1 cellular context compared by ENCODE assay signal in the genomic region with DNA sequence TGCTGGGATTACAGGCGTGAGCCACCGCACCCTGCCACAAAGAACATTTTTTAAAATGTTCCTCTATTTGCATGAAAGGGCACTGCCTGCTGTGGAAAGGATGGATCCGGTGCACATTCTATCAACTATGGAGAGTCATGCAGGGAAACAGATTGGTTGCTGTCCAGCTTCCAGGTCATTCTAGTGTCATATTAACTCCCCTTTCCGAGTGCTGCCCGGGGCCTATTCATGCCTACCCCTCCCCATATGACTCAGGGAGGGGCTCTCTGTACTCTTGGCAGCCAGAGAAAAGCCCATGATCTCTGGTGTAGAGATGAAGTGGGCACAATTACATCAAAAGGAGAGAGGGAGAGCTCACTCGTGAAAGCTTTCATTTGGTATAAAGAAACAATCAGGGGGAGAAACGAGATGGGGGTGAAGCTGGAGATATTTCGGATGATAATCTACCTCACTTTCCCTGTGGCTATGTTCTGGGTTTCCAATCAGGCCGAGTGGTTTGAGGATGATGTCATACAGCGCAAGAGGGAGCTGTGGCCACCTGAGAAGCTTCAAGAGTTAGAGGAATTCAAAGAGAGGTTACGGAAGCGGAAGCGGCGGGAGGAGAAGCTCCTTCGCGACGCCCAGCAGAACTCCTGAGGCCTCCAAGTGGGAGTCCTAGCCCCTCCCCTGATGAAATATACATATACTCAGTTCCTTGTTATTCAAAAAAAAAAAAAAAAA.
TF ChIP-seq lines count a peak whose summit lies in the region.

No MANE protein-coding gene starts in this region.

TF ChIP-seq in WTC11, 78 proteins besides CTCF, POLR2A, EP300 and RAD21 (continued from another document):
- TF ChIP-seq, protein P1, sequence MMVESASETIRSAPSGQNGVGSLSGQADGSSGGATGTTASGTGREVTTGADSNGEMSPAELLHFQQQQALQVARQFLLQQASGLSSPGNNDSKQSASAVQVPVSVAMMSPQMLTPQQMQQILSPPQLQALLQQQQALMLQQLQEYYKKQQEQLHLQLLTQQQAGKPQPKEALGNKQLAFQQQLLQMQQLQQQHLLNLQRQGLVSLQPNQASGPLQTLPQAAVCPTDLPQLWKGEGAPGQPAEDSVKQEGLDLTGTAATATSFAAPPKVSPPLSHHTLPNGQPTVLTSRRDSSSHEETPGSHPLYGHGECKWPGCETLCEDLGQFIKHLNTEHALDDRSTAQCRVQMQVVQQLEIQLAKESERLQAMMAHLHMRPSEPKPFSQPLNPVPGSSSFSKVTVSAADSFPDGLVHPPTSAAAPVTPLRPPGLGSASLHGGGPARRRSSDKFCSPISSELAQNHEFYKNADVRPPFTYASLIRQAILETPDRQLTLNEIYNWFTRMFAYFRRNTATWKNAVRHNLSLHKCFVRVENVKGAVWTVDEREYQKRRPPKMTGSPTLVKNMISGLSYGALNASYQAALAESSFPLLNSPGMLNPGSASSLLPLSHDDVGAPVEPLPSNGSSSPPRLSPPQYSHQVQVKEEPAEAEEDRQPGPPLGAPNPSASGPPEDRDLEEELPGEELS (CRISPR knock-in tag; IDR thresholded peaks at IDR 0.05): no peak
- TF ChIP-seq ARID4B (CRISPR knock-in tag; IDR thresholded peaks at IDR 0.05; ENCODE audit: borderline replicate concordance) (no peak), FOXJ3 (CRISPR knock-in tag; IDR thresholded peaks at IDR 0.05; ENCODE audit: borderline replicate concordance) (no peak), GTF2I (CRISPR knock-in tag; conservative IDR thresholded peaks at IDR 0.05) (no peak), ERG (CRISPR knock-in tag; IDR thresholded peaks at IDR 0.05) (no peak)
- TF ChIP-seq, protein P2, sequence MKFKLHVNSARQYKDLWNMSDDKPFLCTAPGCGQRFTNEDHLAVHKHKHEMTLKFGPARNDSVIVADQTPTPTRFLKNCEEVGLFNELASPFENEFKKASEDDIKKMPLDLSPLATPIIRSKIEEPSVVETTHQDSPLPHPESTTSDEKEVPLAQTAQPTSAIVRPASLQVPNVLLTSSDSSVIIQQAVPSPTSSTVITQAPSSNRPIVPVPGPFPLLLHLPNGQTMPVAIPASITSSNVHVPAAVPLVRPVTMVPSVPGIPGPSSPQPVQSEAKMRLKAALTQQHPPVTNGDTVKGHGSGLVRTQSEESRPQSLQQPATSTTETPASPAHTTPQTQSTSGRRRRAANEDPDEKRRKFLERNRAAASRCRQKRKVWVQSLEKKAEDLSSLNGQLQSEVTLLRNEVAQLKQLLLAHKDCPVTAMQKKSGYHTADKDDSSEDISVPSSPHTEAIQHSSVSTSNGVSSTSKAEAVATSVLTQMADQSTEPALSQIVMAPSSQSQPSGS (CRISPR knock-in tag; IDR thresholded peaks at IDR 0.05; ENCODE audit: borderline replicate concordance, low read depth): no peak
- TF ChIP-seq, protein P3, sequence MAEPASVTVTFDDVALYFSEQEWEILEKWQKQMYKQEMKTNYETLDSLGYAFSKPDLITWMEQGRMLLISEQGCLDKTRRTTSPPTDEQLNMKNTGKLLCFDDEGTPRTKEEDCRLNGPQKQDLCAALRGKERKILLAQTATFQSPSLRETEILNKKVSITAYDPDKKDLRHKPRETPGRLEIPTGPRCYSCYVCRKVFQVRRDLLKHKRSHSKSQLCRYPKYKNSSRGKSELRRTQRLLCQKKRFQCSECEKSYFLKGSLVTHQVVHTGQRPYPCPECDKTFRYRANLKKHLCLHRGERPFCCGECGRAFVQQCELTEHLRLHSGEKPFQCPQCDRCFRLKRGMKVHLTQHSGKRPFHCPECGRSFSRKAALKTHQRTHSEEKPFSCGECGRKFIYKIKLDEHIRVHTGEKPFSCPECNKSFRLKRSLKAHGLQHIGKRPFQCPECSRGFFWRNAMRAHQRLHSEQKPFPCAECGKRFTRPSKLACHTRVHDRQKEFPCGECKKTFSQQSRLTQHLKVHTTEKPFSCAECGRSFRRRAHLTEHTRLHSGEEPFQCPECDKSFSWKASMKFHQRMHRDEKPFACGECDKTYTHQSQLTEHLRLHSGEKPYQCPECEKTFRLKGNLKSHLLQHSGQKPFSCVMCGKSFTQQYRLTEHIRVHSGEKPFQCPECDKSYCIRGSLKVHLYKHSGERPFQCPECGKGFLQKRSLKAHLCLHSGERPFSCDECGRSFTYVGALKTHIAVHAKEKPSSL (CRISPR knock-in tag; conservative IDR thresholded peaks at IDR 0.05): no peak
